17 cellular contexts compared by ENCODE assay signal in genomic region chr14:21703357-21704339, GRCh38. TPM values are rescaled to one million over a fixed set of nuclear protein-coding genes. Genes with fewer than 3 reads are reported as not detected.
DNase-seq lines count a peak whose midpoint lies in the region; ATAC-seq and TF ChIP-seq lines count a peak whose summit lies in the region.
"Had no signal": no experiment of that assay in that cellular context is flagged by ENCODE, and none has a peak within 500 bp of the region (broad histone marks: within the 10 kb centered on the region; RNA-seq: fewer than 3 reads in every experiment).

No MANE protein-coding gene starts in this region.

- peak overlapping the region; percentile 59 for H3K27ac Mint-ChIP-seq in activated naive CD8-positive, alpha-beta T cell treated with anti-CD3 and anti-CD28 coated beads for 36 hours
- no peak overlapping the region for H3K27ac Mint-ChIP-seq in naive thymus-derived CD4-positive, alpha-beta T cell
- H3K27ac Mint-ChIP-seq in mesothelial cell of epicardium: no peak overlapping the region
- H3K27ac Mint-ChIP-seq: nephron had no signal

- H3K9me3 Mint-ChIP-seq in activated naive CD8-positive, alpha-beta T cell treated with anti-CD3 and anti-CD28 coated beads for 36 hours: peaks cover 2% of the 10 kb centered on the region
- peaks cover 0 to 23% (median 0%) of the 10 kb centered on the region in 11 donors for H3K9me3 Mint-ChIP-seq in naive thymus-derived CD4-positive, alpha-beta T cell
- peaks cover 14% of the 10 kb centered on the region for H3K9me3 Mint-ChIP-seq in mesothelial cell of epicardium

- peaks cover 13% of the 10 kb centered on the region for H3K27me3 Mint-ChIP-seq in activated naive CD8-positive, alpha-beta T cell treated with anti-CD3 and anti-CD28 coated beads for 36 hours
- H3K27me3 Mint-ChIP-seq in naive thymus-derived CD4-positive, alpha-beta T cell: peaks cover 6 to 31% (median 19%) of the 10 kb centered on the region in 5 donors
- peaks cover 18% of the 10 kb centered on the region for H3K27me3 Mint-ChIP-seq in mesothelial cell of epicardium (ENCODE audit: low read depth)

- no peaks in the 10 kb centered on the region for H3K36me3 ChIP-seq in naive thymus-derived CD4-positive, alpha-beta T cell (ENCODE audit: control insufficient read depth in 2 of 3, insufficient read depth in 3 of 3, low read length in 3 of 3)
- no peaks in the 10 kb centered on the region for H3K36me3 ChIP-seq in heart left ventricle

- DNase-seq in DMS53 (lab: John Stamatoyannopoulos, UW) (peak; percentile 13), DMS53 treated with DMSO at 0.1 percent for 48 hours (lab: John Stamatoyannopoulos, UW; ENCODE audit: unreplicated experiment) (no peak), HEK293T (ENCODE audit: extremely low spot score) (peak; percentile 19), heart left ventricle (no peak), mesothelial cell of epicardium (ENCODE audit: low spot score in 2 of 2, unreplicated experiment in 2 of 2) (no peak), SK-N-DZ (ENCODE audit: low spot score) (no peak)
- DNase-seq in activated naive CD8-positive, alpha-beta T cell treated with anti-CD3 and anti-CD28 coated beads for 36 hours: no peak
- no peak for DNase-seq in naive thymus-derived CD4-positive, alpha-beta T cell
- DNase-seq: activated CD8-positive, alpha-beta memory T cell treated with anti-CD3 and anti-CD28 coated beads for 24 hours; amniotic stem cell; Calu3; T1000 had no signal

- intact Hi-C loops in naive thymus-derived CD4-positive, alpha-beta T cell (cut with micrococcal nuclease): no loop called here
- intact Hi-C loops in heart left ventricle (cut with DNase I): no loop called here

- TF ChIP-seq POLR2A in heart left ventricle (IDR thresholded peaks at IDR 0.05): no peak

- CTCF ChIA-PET in HEK293T (lab: Yijun Ruan, JAX): interaction anchor here (0.6 to 1.3 kb wide), 4 partner anchors 31 to 167 kb away, joined by 3 to 4 read pairs (median 4); no protein-coding TSS in a partner anchor
- CTCF ChIA-PET in naive thymus-derived CD4-positive, alpha-beta T cell (lab: Charles Lee): no interaction called here

- H3K9me3 ChIP-seq in naive thymus-derived CD4-positive, alpha-beta T cell (ENCODE audit: control insufficient read depth in 2 of 3, low read length in 3 of 3): no peaks in the 10 kb centered on the region
- H3K9me3 ChIP-seq in heart left ventricle: peaks cover 0 to 9% (median 0%) of the 10 kb centered on the region in 12 donors

- H3K4me1 Mint-ChIP-seq in activated naive CD8-positive, alpha-beta T cell treated with anti-CD3 and anti-CD28 coated beads for 36 hours: peaks cover 24% of the 10 kb centered on the region
- H3K4me1 Mint-ChIP-seq in naive thymus-derived CD4-positive, alpha-beta T cell: peaks cover 0 to 12% (median 7%) of the 10 kb centered on the region in 7 donors
- H3K4me1 Mint-ChIP-seq in mesothelial cell of epicardium: no peaks in the 10 kb centered on the region
- H3K4me1 Mint-ChIP-seq: nephron had no signal

- H3K4me3 ChIP-seq in naive thymus-derived CD4-positive, alpha-beta T cell (ENCODE audit: low read length): no peak overlapping the region
- H3K4me3 ChIP-seq in heart left ventricle: no peak overlapping the region

- no peak overlapping the region for H3K27ac ChIP-seq in naive thymus-derived CD4-positive, alpha-beta T cell (ENCODE audit: low read depth, low read length)
- H3K27ac ChIP-seq in heart left ventricle: no peak overlapping the region
- H3K27ac ChIP-seq: 22Rv1, epithelial cell of prostate had no signal

- no peak overlapping the region for H3K4me3 Mint-ChIP-seq in activated naive CD8-positive, alpha-beta T cell treated with anti-CD3 and anti-CD28 coated beads for 36 hours
- H3K4me3 Mint-ChIP-seq in naive thymus-derived CD4-positive, alpha-beta T cell: no peak overlapping the region
- H3K4me3 Mint-ChIP-seq in mesothelial cell of epicardium: no peak overlapping the region
- H3K4me3 Mint-ChIP-seq: nephron had no signal

- H3K36me3 Mint-ChIP-seq in activated naive CD8-positive, alpha-beta T cell treated with anti-CD3 and anti-CD28 coated beads for 36 hours: peaks cover 13% of the 10 kb centered on the region
- H3K36me3 Mint-ChIP-seq in naive thymus-derived CD4-positive, alpha-beta T cell: peaks cover 0 to 6% (median 0%) of the 10 kb centered on the region in 5 donors
- no peaks in the 10 kb centered on the region for H3K36me3 Mint-ChIP-seq in mesothelial cell of epicardium

- 57 to 72% (median 57%) methylated on average over 2 of the region's 2 CpGs for WGBS in heart left ventricle, 4 donors

- H3K27me3 ChIP-seq in naive thymus-derived CD4-positive, alpha-beta T cell (ENCODE audit: control insufficient read depth in 2 of 2, insufficient read depth in 2 of 2, low read length in 2 of 2): no peaks in the 10 kb centered on the region
- H3K27me3 ChIP-seq in heart left ventricle: peaks cover 0 to 10% (median 0%) of the 10 kb centered on the region in 9 donors

- H3K4me1 ChIP-seq in naive thymus-derived CD4-positive, alpha-beta T cell (ENCODE audit: control insufficient read depth in 2 of 2, insufficient read depth in 2 of 2, low read length in 2 of 2): peaks cover 0 to 8% of the 10 kb centered on the region in 2 donors
- no peaks in the 10 kb centered on the region for H3K4me1 ChIP-seq in heart left ventricle

- POLR2A ChIA-PET in HEK293T (lab: Yijun Ruan, JAX): no interaction called here
- POLR2A ChIA-PET in naive thymus-derived CD4-positive, alpha-beta T cell (lab: Charles Lee): interaction anchor here (1.1 kb wide), 1 partner anchor 9 kb away, joined by 3 read pairs; no protein-coding TSS in a partner anchor

- no peak for TF ChIP-seq CTCF in heart left ventricle (IDR thresholded peaks at IDR 0.05)
- no peak for TF ChIP-seq CTCF in mesothelial cell of epicardium (IDR thresholded peaks at IDR 0.05; ENCODE audit: unreplicated experiment)

- ATAC-seq in naive thymus-derived CD4-positive, alpha-beta T cell: peak; percentile 64
- ATAC-seq in heart left ventricle: no peak

TF ChIP-seq in HEK293T, 16 proteins besides CTCF, POLR2A, EP300 and RAD21:
- TF ChIP-seq PKNOX1 (IDR thresholded peaks at IDR 0.05) (peak; percentile 83), FOXK2 (IDR thresholded peaks at IDR 0.05) (no peak)

RNA-seq across cellular contexts. Expression of gene OR4E1, which starts 30.0 kb away (rescaled TPM):
- total RNA-seq in activated naive CD8-positive, alpha-beta T cell treated with anti-CD3 and anti-CD28 coated beads for 36 hours: not detected
- under 1 TPM in 4 of 5 experiments, not detected in 1; 0.07 to 0.19 (median 0.12) TPM for total RNA-seq in naive thymus-derived CD4-positive, alpha-beta T cell
- polyA plus RNA-seq in naive thymus-derived CD4-positive, alpha-beta T cell: not detected
- not detected for total RNA-seq in heart left ventricle
- not detected for polyA plus RNA-seq in heart left ventricle
- not detected in 3 replicates for total RNA-seq in mesothelial cell of epicardium
- not detected in 2 replicates for polyA plus RNA-seq in SK-N-DZ (2014; cell fraction: cytosol; rRNA removed)
- not detected in 2 replicates for polyA plus RNA-seq in SK-N-DZ (2014; cell fraction: nucleus; rRNA removed)
- total RNA-seq: Calu3, chondrocyte, M059J had no signal

RNA-seq across cellular contexts. Expression of gene OR4E2, which starts 50.0 kb away (rescaled TPM):
- total RNA-seq in activated naive CD8-positive, alpha-beta T cell treated with anti-CD3 and anti-CD28 coated beads for 36 hours: not detected
- not detected for total RNA-seq in naive thymus-derived CD4-positive, alpha-beta T cell
- polyA plus RNA-seq in naive thymus-derived CD4-positive, alpha-beta T cell: not detected
- not detected for total RNA-seq in heart left ventricle
- polyA plus RNA-seq in heart left ventricle: not detected
- not detected in 3 replicates for total RNA-seq in mesothelial cell of epicardium
- polyA plus RNA-seq in SK-N-DZ (2014; cell fraction: cytosol; rRNA removed): not detected in 2 replicates
- polyA plus RNA-seq in SK-N-DZ (2014; cell fraction: nucleus; rRNA removed): not detected in 2 replicates
- total RNA-seq: Calu3, chondrocyte, M059J had no signal

Comparison
In these comparisons a context has a peak if more than half of its experiments do, and no peak if none do; other contexts are left out.
1. DNase-seq: peak in DMS53 (single experiment) and HEK293T (single experiment); none in DMS53 treated with DMSO at 0.1 percent for 48 hours (single experiment), activated naive CD8-positive, alpha-beta T cell treated with anti-CD3 and anti-CD28 coated beads for 36 hours (single experiment), naive thymus-derived CD4-positive, alpha-beta T cell (0 of 9), heart left ventricle (0 of 5), mesothelial cell of epicardium (0 of 2) and SK-N-DZ (single experiment).